ENCODE assay signal across 15 cellular contexts in the genomic region with DNA sequence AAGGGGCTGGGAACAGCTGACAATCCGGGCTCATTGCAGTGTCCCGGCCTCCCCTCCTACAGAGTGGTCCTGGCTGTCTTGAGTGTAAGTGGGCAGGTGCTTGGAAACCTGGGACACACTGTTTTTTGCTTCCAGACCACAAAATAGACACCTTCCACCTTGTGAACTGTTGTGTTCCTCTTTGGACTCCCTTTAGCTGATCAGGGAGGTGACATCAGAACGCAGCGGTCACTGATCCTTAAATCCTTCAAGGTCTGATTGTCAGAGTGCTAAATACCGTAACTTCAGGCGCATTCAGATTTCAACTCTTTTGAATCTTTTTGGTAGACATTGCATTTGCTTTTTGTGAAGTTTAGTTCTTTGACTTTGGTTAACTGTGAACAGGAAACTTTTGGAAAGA. TPM values are rescaled to one million over a fixed set of nuclear protein-coding genes. Genes with fewer than 3 reads are reported as not detected.
DNase-seq lines count a peak whose midpoint lies in the region; ATAC-seq, FAIRE-seq and TF ChIP-seq lines count a peak whose summit lies in the region.
"Had no signal": no experiment of that assay in that cellular context is flagged by ENCODE, and none has a peak within 500 bp of the region (broad histone marks: within the 10 kb centered on the region; RNA-seq: fewer than 3 reads in every experiment).

No MANE protein-coding gene starts in this region.

- H4K20me1 ChIP-seq in BLaER1 treated with 17β-estradiol and CSF1 and Interleukin-3, amounts not matched to agents 10 nM and 100 nM = peaks cover 0 to 8% (median 6%) of the 10 kb centered on the region in 11 experiments; a peak in 13 of 22 replicates
- H4K20me1 ChIP-seq in PC-9 (ENCODE audit: insufficient read depth) = no peaks in the 10 kb centered on the region

- peak; percentile 81 for FAIRE-seq in GM12891 (lab: Jason Lieb, UNC)
- FAIRE-seq: A204.1 had no signal

- H3K36me3 ChIP-seq in BLaER1 treated with 17β-estradiol and CSF1 and Interleukin-3, amounts not matched to agents 10 nM and 100 nM = no peaks in the 10 kb centered on the region
- H3K36me3 ChIP-seq in PC-9 (ENCODE audit: low read depth) = no peaks in the 10 kb centered on the region
- H3K36me3 ChIP-seq: BE2C had no signal

- ATAC-seq in activated B cell treated with CpG ODN at 0.5 μM for 24 hours (ENCODE audit: low read depth) = peak; percentile 21
- peak; percentile 37 to 53 for ATAC-seq in naive B cell (ENCODE audit: low read depth in 2 of 2)

- intact Hi-C loops in activated B cell treated with CpG ODN at 0.5 μM for 24 hours (cut with micrococcal nuclease) (loop anchor here (5.0 kb wide), 1 partner anchor 171 kb away; a partner anchor contains a TSS), PC-9 (cut with micrococcal nuclease; ENCODE audit: unreplicated experiment) (no loop called here)

- no peak overlapping the region for H3K4me3 ChIP-seq in BLaER1 treated with 17β-estradiol and CSF1 and Interleukin-3, amounts not matched to agents 10 nM and 100 nM
- H3K4me3 ChIP-seq in PC-9 = no peak overlapping the region

- H3K4me1 ChIP-seq in BLaER1 treated with 17β-estradiol and CSF1 and Interleukin-3, amounts not matched to agents 10 nM and 100 nM = peaks cover 17 to 36% (median 27%) of the 10 kb centered on the region in 10 experiments
- peaks cover 6% of the 10 kb centered on the region for H3K4me1 ChIP-seq in PC-9 (replicated peaks; ENCODE audit: insufficient read depth)
- H3K4me1 ChIP-seq: BE2C had no signal

- H3K4me2 ChIP-seq in BLaER1 treated with 17β-estradiol and CSF1 and Interleukin-3, amounts not matched to agents 10 nM and 100 nM = peak overlapping the region in 8 of 11 experiments; percentile 1 to 64 (median 26); a peak in 11 of 22 replicates
- no peak overlapping the region for H3K4me2 ChIP-seq in PC-9

- H3K27ac ChIP-seq in BLaER1 treated with 17β-estradiol and CSF1 and Interleukin-3, amounts not matched to agents 10 nM and 100 nM = no peak overlapping the region
- H3K27ac ChIP-seq in PC-9 = no peak overlapping the region
- H3K27ac ChIP-seq: HL-60 had no signal

- BruUV-seq in PC-9 (replicated peaks; lab: Mats Ljungman, UMichigan) = no TSS peak

- peak overlapping the region; percentile 0 for H3K27ac Mint-ChIP-seq in activated B cell treated with CpG ODN at 0.5 μM for 24 hours
- peak overlapping the region in 4 of 6 donors; percentile 2 to 37 (median 10) for H3K27ac Mint-ChIP-seq in naive B cell
- H3K27ac Mint-ChIP-seq: H9 had no signal

- H3K27me3 Mint-ChIP-seq in activated B cell treated with CpG ODN at 0.5 μM for 24 hours (peaks cover 15% of the 10 kb centered on the region), naive B cell (peaks cover 4 to 15% (median 7%) of the 10 kb centered on the region in 3 donors)

- H2AFZ ChIP-seq in PC-9 = no peak overlapping the region

- CTCF ChIA-PET in activated B cell treated with CpG ODN at 0.5 μM for 24 hours (lab: Charles Lee) (no interaction called here), PC-9 (lab: Charles Lee) (no interaction called here)

- peaks cover 16 to 27% (median 25%) of the 10 kb centered on the region in 11 experiments for H3K27me3 ChIP-seq in BLaER1 treated with 17β-estradiol and CSF1 and Interleukin-3, amounts not matched to agents 10 nM and 100 nM
- H3K27me3 ChIP-seq in PC-9 (ENCODE audit: insufficient read depth, low read depth) = no peaks in the 10 kb centered on the region

- H3K36me3 Mint-ChIP-seq in activated B cell treated with CpG ODN at 0.5 μM for 24 hours (ENCODE audit: low read depth) (no peaks in the 10 kb centered on the region), naive B cell (no peaks in the 10 kb centered on the region)

- H3F3A ChIP-seq in PC-9 (ENCODE audit: insufficient read depth, low read depth) = no peaks in the 10 kb centered on the region

- no peak overlapping the region for H3K9ac ChIP-seq in BLaER1 treated with 17β-estradiol and CSF1 and Interleukin-3, amounts not matched to agents 10 nM and 100 nM

- H3K9me3 Mint-ChIP-seq in activated B cell treated with CpG ODN at 0.5 μM for 24 hours (no peaks in the 10 kb centered on the region), naive B cell (no peaks in the 10 kb centered on the region)

- no peaks in the 10 kb centered on the region for H3K9me2 ChIP-seq in PC-9 (ENCODE audit: insufficient read depth)

- in situ Hi-C loops in KBM-7 (cut with MboI; ENCODE audit: low pct_unique_long_range_greater_than_20kb, low sequenced_read_pairs) = no loop called here

- TF ChIP-seq POLR2A in GM12891 (IDR thresholded peaks at IDR 0.05; ENCODE audit: low read depth, low read length) = no peak

- no peak for DNase-seq in GM12891 (ENCODE audit: insufficient read length, low spot score)
- DNase-seq in activated B cell treated with CpG ODN at 0.5 μM for 24 hours = no peak
- no peak for DNase-seq in naive B cell
- DNase-seq in NCI-H128 (lab: John Stamatoyannopoulos, UW; ENCODE audit: unreplicated experiment) = no peak
- DNase-seq in KBM-7 = no peak
- no peak for DNase-seq in PC-9
- DNase-seq: BE2C, DMS 273 treated with DMSO at 0.1 percent for 48 hours, DMS79, GOT3, H9, Karpas-422 had no signal

- peaks cover 64% of the 10 kb centered on the region for H3K4me1 Mint-ChIP-seq in activated B cell treated with CpG ODN at 0.5 μM for 24 hours
- peaks cover 9 to 57% (median 15%) of the 10 kb centered on the region in 3 donors for H3K4me1 Mint-ChIP-seq in naive B cell

- peaks cover 0 to 4% (median 0%) of the 10 kb centered on the region in 11 experiments; a peak in 2 of 22 replicates for H3K9me3 ChIP-seq in BLaER1 treated with 17β-estradiol and CSF1 and Interleukin-3, amounts not matched to agents 10 nM and 100 nM (replicated peaks in 1 of 11)
- no peaks in the 10 kb centered on the region for H3K9me3 ChIP-seq in PC-9 (ENCODE audit: insufficient read depth, low read depth)
- H3K9me3 ChIP-seq: BE2C had no signal

- H3K79me2 ChIP-seq in PC-9 (ENCODE audit: low read depth) = no peaks in the 10 kb centered on the region

- POLR2A ChIA-PET in activated B cell treated with CpG ODN at 0.5 μM for 24 hours (lab: Charles Lee) = no interaction called here
- POLR2A ChIA-PET in PC-9 (lab: Charles Lee; ENCODE audit: unreplicated experiment) = no interaction called here

- TF ChIP-seq CTCF in activated B cell treated with CpG ODN at 0.5 μM for 24 hours (IDR thresholded peaks at IDR 0.05) = no peak
- TF ChIP-seq CTCF in PC-9 (conservative IDR thresholded peaks at IDR 0.05) = no peak

- H3K4me3 Mint-ChIP-seq in activated B cell treated with CpG ODN at 0.5 μM for 24 hours = no peak overlapping the region
- peak overlapping the region in 1 of 8 donors; percentile 36 for H3K4me3 Mint-ChIP-seq in naive B cell
- H3K4me3 Mint-ChIP-seq: H9 had no signal

TF ChIP-seq in GM12891, 5 proteins besides CTCF, POLR2A, EP300 and RAD21:
- TF ChIP-seq POLR2AphosphoS5 (IDR thresholded peaks at IDR 0.05; ENCODE audit: low read depth, low read length) = no peak
- peak; percentile 35; the same call in 1 of the 2 replicates for TF ChIP-seq SPI1 (IDR thresholded peaks at IDR 0.05; ENCODE audit: low read depth, low read length)
- TF ChIP-seq POU2F2 (IDR thresholded peaks at IDR 0.05; ENCODE audit: low read depth, low read length) = no peak

RNA-seq across cellular contexts. Expression of a gene that starts 6.1 kb away (rescaled TPM):
- 0.41 TPM for polyA plus RNA-seq in GM12891 (2012; ENCODE audit: low read depth, missing spikeins)
- 0.11 and 0.15 TPM in 2 replicates for total RNA-seq in activated B cell treated with CpG ODN at 0.5 μM for 24 hours
- under 1 TPM in 2 of 6 donors, not detected in 4; 0.11 TPM for polyA plus RNA-seq in naive B cell (ENCODE audit: low read depth in 6 of 6)
- total RNA-seq in PC-9 (2021) = 1.1 and 1.4 TPM in 2 replicates
- total RNA-seq: H9 had no signal
